ENCODE assay signal across 1 cellular context in the genomic region with DNA sequence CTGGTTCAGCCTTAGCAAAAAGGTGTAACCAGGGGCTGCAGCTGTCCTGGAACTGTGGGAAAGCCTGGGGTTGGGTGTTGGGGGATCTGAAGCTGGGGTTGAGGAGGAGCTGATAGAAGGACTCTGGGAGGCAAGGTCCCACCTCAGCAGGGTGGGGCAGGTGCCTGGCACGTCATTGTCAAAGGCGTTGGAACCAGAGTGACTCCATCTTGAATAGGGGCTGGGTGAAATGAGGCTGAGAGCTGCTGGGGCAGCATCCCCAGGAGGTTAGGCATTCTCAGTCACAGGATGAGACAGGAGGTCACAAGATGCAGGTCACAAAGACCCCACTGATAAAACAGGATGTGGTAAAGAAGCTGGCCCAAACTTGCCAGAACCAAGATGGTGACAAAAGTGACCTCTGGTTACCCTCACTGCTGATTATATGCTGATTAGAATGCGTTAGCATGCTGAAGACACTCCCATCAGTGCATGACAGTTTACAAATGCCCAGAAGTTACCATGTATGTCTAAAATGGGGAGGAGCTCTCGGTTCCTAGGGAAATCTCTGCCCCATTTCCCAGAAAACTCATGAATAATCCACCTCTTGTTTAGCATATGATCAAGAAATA.
TF ChIP-seq lines count a peak whose summit lies in the region.

No MANE protein-coding gene starts in this region.

TF ChIP-seq in GM12878, 131 proteins besides CTCF, POLR2A, EP300 and RAD21:
- TF ChIP-seq, protein P1, sequence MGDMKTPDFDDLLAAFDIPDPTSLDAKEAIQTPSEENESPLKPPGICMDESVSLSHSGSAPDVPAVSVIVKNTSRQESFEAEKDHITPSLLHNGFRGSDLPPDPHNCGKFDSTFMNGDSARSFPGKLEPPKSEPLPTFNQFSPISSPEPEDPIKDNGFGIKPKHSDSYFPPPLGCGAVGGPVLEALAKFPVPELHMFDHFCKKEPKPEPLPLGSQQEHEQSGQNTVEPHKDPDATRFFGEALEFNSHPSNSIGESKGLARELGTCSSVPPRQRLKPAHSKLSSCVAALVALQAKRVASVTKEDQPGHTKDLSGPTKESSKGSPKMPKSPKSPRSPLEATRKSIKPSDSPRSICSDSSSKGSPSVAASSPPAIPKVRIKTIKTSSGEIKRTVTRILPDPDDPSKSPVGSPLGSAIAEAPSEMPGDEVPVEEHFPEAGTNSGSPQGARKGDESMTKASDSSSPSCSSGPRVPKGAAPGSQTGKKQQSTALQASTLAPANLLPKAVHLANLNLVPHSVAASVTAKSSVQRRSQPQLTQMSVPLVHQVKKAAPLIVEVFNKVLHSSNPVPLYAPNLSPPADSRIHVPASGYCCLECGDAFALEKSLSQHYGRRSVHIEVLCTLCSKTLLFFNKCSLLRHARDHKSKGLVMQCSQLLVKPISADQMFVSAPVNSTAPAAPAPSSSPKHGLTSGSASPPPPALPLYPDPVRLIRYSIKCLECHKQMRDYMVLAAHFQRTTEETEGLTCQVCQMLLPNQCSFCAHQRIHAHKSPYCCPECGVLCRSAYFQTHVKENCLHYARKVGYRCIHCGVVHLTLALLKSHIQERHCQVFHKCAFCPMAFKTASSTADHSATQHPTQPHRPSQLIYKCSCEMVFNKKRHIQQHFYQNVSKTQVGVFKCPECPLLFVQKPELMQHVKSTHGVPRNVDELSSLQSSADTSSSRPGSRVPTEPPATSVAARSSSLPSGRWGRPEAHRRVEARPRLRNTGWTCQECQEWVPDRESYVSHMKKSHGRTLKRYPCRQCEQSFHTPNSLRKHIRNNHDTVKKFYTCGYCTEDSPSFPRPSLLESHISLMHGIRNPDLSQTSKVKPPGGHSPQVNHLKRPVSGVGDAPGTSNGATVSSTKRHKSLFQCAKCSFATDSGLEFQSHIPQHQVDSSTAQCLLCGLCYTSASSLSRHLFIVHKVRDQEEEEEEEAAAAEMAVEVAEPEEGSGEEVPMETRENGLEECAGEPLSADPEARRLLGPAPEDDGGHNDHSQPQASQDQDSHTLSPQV (IDR thresholded peaks at IDR 0.05) = peak; percentile 88; the same call in 1 of the 2 replicates
- TF ChIP-seq RFX5 (IDR thresholded peaks at IDR 0.05; ENCODE audit: low read depth, low read length) (no peak), MEF2B (IDR thresholded peaks at IDR 0.05; ENCODE audit: partially characterized antibody, poor library complexity, severe bottlenecking) (peak; percentile 15), SMAD1 (IDR thresholded peaks at IDR 0.05; ENCODE audit: low read depth, partially characterized antibody) (no peak), YY1 (IDR thresholded peaks at IDR 0.05; ENCODE audit: low read depth, low read length) (0 out of 2 replicates have a peak, but pooled peaks have one; percentile 25)
- TF ChIP-seq, protein P2, sequence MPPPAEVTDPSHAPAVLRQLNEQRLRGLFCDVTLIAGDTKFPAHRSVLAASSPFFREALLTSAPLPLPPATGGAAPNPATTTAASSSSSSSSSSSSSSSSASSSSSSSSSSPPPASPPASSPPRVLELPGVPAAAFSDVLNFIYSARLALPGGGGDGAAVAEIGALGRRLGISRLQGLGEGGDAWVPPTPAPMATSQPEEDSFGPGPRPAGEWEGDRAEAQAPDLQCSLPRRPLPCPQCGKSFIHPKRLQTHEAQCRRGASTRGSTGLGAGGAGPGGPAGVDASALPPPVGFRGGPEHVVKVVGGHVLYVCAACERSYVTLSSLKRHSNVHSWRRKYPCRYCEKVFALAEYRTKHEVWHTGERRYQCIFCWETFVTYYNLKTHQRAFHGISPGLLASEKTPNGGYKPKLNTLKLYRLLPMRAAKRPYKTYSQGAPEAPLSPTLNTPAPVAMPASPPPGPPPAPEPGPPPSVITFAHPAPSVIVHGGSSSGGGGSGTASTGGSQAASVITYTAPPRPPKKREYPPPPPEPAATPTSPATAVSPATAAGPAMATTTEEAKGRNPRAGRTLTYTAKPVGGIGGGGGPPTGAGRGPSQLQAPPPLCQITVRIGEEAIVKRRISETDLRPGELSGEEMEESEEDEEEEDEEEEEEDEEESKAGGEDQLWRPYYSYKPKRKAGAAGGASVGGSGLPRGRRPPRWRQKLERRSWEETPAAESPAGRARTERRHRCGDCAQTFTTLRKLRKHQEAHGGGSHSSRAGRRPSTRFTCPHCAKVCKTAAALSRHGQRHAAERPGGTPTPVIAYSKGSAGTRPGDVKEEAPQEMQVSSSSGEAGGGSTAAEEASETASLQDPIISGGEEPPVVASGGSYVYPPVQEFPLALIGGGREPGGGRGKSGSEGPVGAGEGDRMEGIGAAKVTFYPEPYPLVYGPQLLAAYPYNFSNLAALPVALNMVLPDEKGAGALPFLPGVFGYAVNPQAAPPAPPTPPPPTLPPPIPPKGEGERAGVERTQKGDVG (CRISPR knock-in tag; IDR thresholded peaks at IDR 0.05) = 0 out of 2 replicates have a peak, but pooled peaks have one; percentile 61
- TF ChIP-seq, protein P3, sequence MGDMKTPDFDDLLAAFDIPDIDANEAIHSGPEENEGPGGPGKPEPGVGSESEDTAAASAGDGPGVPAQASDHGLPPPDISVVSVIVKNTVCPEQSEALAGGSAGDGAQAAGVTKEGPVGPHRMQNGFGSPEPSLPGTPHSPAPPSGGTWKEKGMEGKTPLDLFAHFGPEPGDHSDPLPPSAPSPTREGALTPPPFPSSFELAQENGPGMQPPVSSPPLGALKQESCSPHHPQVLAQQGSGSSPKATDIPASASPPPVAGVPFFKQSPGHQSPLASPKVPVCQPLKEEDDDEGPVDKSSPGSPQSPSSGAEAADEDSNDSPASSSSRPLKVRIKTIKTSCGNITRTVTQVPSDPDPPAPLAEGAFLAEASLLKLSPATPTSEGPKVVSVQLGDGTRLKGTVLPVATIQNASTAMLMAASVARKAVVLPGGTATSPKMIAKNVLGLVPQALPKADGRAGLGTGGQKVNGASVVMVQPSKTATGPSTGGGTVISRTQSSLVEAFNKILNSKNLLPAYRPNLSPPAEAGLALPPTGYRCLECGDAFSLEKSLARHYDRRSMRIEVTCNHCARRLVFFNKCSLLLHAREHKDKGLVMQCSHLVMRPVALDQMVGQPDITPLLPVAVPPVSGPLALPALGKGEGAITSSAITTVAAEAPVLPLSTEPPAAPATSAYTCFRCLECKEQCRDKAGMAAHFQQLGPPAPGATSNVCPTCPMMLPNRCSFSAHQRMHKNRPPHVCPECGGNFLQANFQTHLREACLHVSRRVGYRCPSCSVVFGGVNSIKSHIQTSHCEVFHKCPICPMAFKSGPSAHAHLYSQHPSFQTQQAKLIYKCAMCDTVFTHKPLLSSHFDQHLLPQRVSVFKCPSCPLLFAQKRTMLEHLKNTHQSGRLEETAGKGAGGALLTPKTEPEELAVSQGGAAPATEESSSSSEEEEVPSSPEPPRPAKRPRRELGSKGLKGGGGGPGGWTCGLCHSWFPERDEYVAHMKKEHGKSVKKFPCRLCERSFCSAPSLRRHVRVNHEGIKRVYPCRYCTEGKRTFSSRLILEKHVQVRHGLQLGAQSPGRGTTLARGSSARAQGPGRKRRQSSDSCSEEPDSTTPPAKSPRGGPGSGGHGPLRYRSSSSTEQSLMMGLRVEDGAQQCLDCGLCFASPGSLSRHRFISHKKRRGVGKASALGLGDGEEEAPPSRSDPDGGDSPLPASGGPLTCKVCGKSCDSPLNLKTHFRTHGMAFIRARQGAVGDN (IDR thresholded peaks at IDR 0.05) = peak; percentile 77; the same call in 1 of the 2 replicates
